In genomic region chrX:48937065-48937907, GRCh38 we compare ENCODE assay signal across 1 cellular context.
TF ChIP-seq lines count a peak whose summit lies in the region.

No MANE protein-coding gene starts in this region.

TF ChIP-seq in K562, 482 proteins besides CTCF, POLR2A, EP300 and RAD21 (continued from another document and continues in another):
- TF ChIP-seq GTF2B (IDR thresholded peaks at IDR 0.05; ENCODE audit: extremely low read depth, insufficient read length) (no peak), ZFP30 (CRISPR knock-in tag; IDR thresholded peaks at IDR 0.05; ENCODE audit: borderline replicate concordance) (no peak), MEIS2 (IDR thresholded peaks at IDR 0.05; ENCODE audit: partially characterized antibody) (no peak), ZNF57 (CRISPR knock-in tag; IDR thresholded peaks at IDR 0.05) (no peak), HES1 (IDR thresholded peaks at IDR 0.05; ENCODE audit: low read depth) (peak; percentile 98), ATF6 (CRISPR knock-in tag; IDR thresholded peaks at IDR 0.05) (no peak), TFE3 (CRISPR knock-in tag; IDR thresholded peaks at IDR 0.05) (peak; percentile 24), CREM (IDR thresholded peaks at IDR 0.05; ENCODE audit: low read depth) (peak; percentile 54), FOXO4 (CRISPR knock-in tag; IDR thresholded peaks at IDR 0.05) (no peak), RBM14 (IDR thresholded peaks at IDR 0.05; ENCODE audit: borderline replicate concordance, insufficient read depth, low read depth, low read length) (no peak), KHSRP (IDR thresholded peaks at IDR 0.05) (no peak), ZNF586 (CRISPR knock-in tag; conservative IDR thresholded peaks at IDR 0.05) (no peak), CBX3 (IDR thresholded peaks at IDR 0.05; ENCODE audit: borderline replicate concordance in 1 of 2, low read length in 2 of 2) (no peak), HDGF (IDR thresholded peaks at IDR 0.05) (no peak), STAT5A (IDR thresholded peaks at IDR 0.05; ENCODE audit: borderline replicate concordance, low read length) (peak; percentile 80), NCOA1 (IDR thresholded peaks at IDR 0.05; ENCODE audit: low read depth) (peak; percentile 56; the same call in 1 of the 2 replicates), ZNF165 (CRISPR knock-in tag; IDR thresholded peaks at IDR 0.05; ENCODE audit: borderline replicate concordance) (no peak), PCBP2 (IDR thresholded peaks at IDR 0.05; ENCODE audit: low read depth, low read length, poor library complexity, severe bottlenecking) (no peak), SIRT6 (IDR thresholded peaks at IDR 0.05; ENCODE audit: low read depth, low read length) (no peak), TOE1 (IDR thresholded peaks at IDR 0.05; ENCODE audit: borderline replicate concordance) (peak; percentile 83; the same call in 1 of the 2 replicates), TOE1 (CRISPR knock-in tag; IDR thresholded peaks at IDR 0.05; ENCODE audit: borderline replicate concordance, low read depth) (no peak), ZNF507 (tag; conservative IDR thresholded peaks at IDR 0.05) (no peak), GABPB1 (CRISPR knock-in tag; IDR thresholded peaks at IDR 0.05) (peak; percentile 75), C11orf30 (IDR thresholded peaks at IDR 0.05; ENCODE audit: low read depth) (no peak), ZNF280B (CRISPR knock-in tag; IDR thresholded peaks at IDR 0.05) (no peak), PREB (CRISPR knock-in tag; IDR thresholded peaks at IDR 0.05) (no peak), SLC30A9 (CRISPR knock-in tag; IDR thresholded peaks at IDR 0.05) (no peak), ZNF23 (CRISPR knock-in tag; IDR thresholded peaks at IDR 0.05) (no peak), THAP12 (CRISPR knock-in tag; IDR thresholded peaks at IDR 0.05) (no peak), ZBTB43 (CRISPR knock-in tag; IDR thresholded peaks at IDR 0.05) (no peak), ZFP91 (CRISPR knock-in tag; IDR thresholded peaks at IDR 0.05) (no peak), ZBTB9 (CRISPR knock-in tag; IDR thresholded peaks at IDR 0.05) (no peak; the same call in 1 of the 2 replicates), ZBTB26 (CRISPR knock-in tag; IDR thresholded peaks at IDR 0.05) (no peak), TCF7L2 (IDR thresholded peaks at IDR 0.05; ENCODE audit: low read depth, low read length) (no peak), NR1H2 (CRISPR knock-in tag; IDR thresholded peaks at IDR 0.05) (no peak), TRIM24 (IDR thresholded peaks at IDR 0.05) (no peak), ZNF133 (CRISPR knock-in tag; IDR thresholded peaks at IDR 0.05) (no peak), PURB (CRISPR knock-in tag; IDR thresholded peaks at IDR 0.05; ENCODE audit: low read depth) (no peak), ZBTB33 (CRISPR knock-in tag; IDR thresholded peaks at IDR 0.05) (no peak), KDM2B (CRISPR knock-in tag; IDR thresholded peaks at IDR 0.05) (no peak), ZNF263 (CRISPR knock-in tag; IDR thresholded peaks at IDR 0.05; ENCODE audit: borderline replicate concordance) (no peak), ZNF217 (CRISPR knock-in tag; IDR thresholded peaks at IDR 0.05) (no peak), ESRRA (IDR thresholded peaks at IDR 0.05; ENCODE audit: borderline replicate concordance, low read depth) (peak; percentile 96; the same call in 1 of the 2 replicates)
